ENCODE assay signal across 9 cellular contexts in the genomic region with DNA sequence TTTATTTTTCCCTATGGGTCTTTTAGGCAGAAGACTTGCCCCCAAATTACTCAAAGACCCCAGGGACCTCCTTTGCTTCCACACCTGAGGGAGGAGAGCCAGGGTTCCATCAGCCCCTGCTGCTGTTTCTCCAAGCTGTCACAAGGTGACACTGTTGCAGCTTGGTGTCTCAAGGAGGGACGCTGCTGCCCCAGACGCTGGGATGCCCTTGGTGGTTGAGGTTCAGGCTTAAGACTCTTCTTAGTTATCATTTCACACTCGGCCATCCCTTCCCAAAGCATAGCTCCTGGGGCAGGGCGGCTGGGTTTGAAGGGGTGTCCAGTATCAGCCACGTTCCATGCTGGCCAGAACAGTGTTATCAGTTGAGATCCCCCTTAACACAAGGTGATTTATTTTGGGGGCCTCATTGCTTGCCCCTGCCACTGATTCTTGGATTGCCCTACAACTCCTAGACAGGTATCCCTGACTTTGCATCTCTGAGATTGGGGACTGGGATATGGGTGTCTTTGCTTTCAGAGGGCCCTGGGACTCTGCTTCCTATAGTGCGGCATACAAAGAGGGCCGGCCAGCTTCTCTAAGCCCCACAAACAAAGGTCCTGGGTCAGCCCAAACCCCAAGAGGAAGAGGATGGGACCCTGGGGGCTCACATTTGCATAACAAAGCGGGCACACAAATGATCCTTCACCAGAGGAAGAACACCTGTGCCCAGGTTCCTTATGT. TPM values are rescaled to one million over a fixed set of nuclear protein-coding genes. Genes with fewer than 3 reads are reported as not detected.
DNase-seq lines count a peak whose midpoint lies in the region; ATAC-seq and TF ChIP-seq lines count a peak whose summit lies in the region.
"Had no signal": no experiment of that assay in that cellular context is flagged by ENCODE, and none has a peak within 500 bp of the region (broad histone marks: within the 10 kb centered on the region; RNA-seq: fewer than 3 reads in every experiment).

No MANE protein-coding gene starts in this region.

- H3K9me3 ChIP-seq in PC-9 (ENCODE audit: insufficient read depth, low read depth), result no peaks in the 10 kb centered on the region
- no peaks in the 10 kb centered on the region for H3K9me3 ChIP-seq in heart left ventricle
- H3K9me3 ChIP-seq: thoracic aorta had no signal

- H3K4me3 ChIP-seq in PC-9, result no peak overlapping the region
- no peak overlapping the region for H3K4me3 ChIP-seq in heart left ventricle
- no peak overlapping the region for H3K4me3 ChIP-seq in skeletal muscle cell (ENCODE audit: low read depth, low read length)
- H3K4me3 ChIP-seq: thoracic aorta had no signal

- TF ChIP-seq CTCF in PC-9 (conservative IDR thresholded peaks at IDR 0.05), result peak; percentile 84
- TF ChIP-seq CTCF in heart left ventricle (IDR thresholded peaks at IDR 0.05), result peak; percentile 32 to 92 (median 70)

- H3K4me2 ChIP-seq in PC-9, result no peak overlapping the region

- TF ChIP-seq POLR2A in heart left ventricle (IDR thresholded peaks at IDR 0.05), result no peak

- H2AFZ ChIP-seq in PC-9, result no peak overlapping the region

- CTCF ChIA-PET in PC-9 (lab: Charles Lee), result no interaction called here

- no peaks in the 10 kb centered on the region for H4K20me1 ChIP-seq in PC-9 (ENCODE audit: insufficient read depth)

- POLR2A ChIA-PET in PC-9 (lab: Charles Lee; ENCODE audit: unreplicated experiment), result no interaction called here

- H3K4me1 ChIP-seq in PC-9 (replicated peaks; ENCODE audit: insufficient read depth) (no peaks in the 10 kb centered on the region), heart left ventricle (peaks cover 0 to 8% (median 0%) of the 10 kb centered on the region in 12 donors)

- H3K27ac ChIP-seq in PC-9, result no peak overlapping the region
- no peak overlapping the region for H3K27ac ChIP-seq in heart left ventricle
- H3K27ac ChIP-seq: thoracic aorta had no signal

- WGBS in heart left ventricle, 4 donors, result 42 to 63% (median 54%) methylated on average over 7 to 8 of the region's 8 CpGs

- no peaks in the 10 kb centered on the region for H3K79me2 ChIP-seq in PC-9 (ENCODE audit: low read depth)

- DNase-seq in COR-L47 (lab: John Stamatoyannopoulos, UW) (peak; percentile 36), PC-9 (peak in 1 of 2 experiments; percentile 43), heart left ventricle (peak in 2 of 5 donors; percentile 52 to 58), skeletal muscle cell (ENCODE audit: low read depth) (peak; percentile 16), amniotic stem cell (lab: John Stamatoyannopoulos, UW) (no peak)
- DNase-seq in activated effector memory CD4-positive, alpha-beta T cell treated with anti-CD3 and anti-CD28 coated beads, Interleukin-2, amount 50 U/mL, for 16 hours, result peak; percentile 84

- BruUV-seq in PC-9 (replicated peaks; lab: Mats Ljungman, UMichigan), result no TSS peak

- H3F3A ChIP-seq in PC-9 (ENCODE audit: insufficient read depth, low read depth), result no peaks in the 10 kb centered on the region

- ATAC-seq in GM19324 (IDR thresholded peaks at IDR 0.05; ENCODE audit: low FRiP score, unreplicated experiment) (peak; percentile 64), HG03571 (IDR thresholded peaks at IDR 0.05; ENCODE audit: unreplicated experiment) (peak; percentile 77), heart left ventricle (peak in 3 of 4 donors; percentile 54 to 70 (median 64))

- intact Hi-C loops in PC-9 (cut with micrococcal nuclease; ENCODE audit: unreplicated experiment), result loop anchor here (1.0 kb wide), 2 partner anchors 85 to 150 kb away; no protein-coding TSS in a partner anchor
- intact Hi-C loops in heart left ventricle (cut with DNase I), result loop anchor here in 9 of 10 donors (1.0 to 10.0 kb wide), 7 partner anchors 82 to 152 kb away; a partner anchor contains a TSS

- no peaks in the 10 kb centered on the region for H3K9me2 ChIP-seq in PC-9 (ENCODE audit: insufficient read depth)

- H3K27me3 ChIP-seq in PC-9 (ENCODE audit: insufficient read depth, low read depth) (peaks cover 35% of the 10 kb centered on the region), heart left ventricle (peaks cover 0 to 12% (median 0%) of the 10 kb centered on the region in 9 donors)

- H3K36me3 ChIP-seq in PC-9 (ENCODE audit: low read depth) (no peaks in the 10 kb centered on the region), heart left ventricle (no peaks in the 10 kb centered on the region)
- H3K36me3 ChIP-seq: thoracic aorta had no signal

RNA-seq across cellular contexts. Expression of a gene that starts 22.7 kb away (rescaled TPM):
- not detected in 2 replicates for total RNA-seq in PC-9 (2021)
- total RNA-seq in heart left ventricle, result under 1 TPM in 4 of 9 donors, not detected in 5; 0.08 to 0.36 (median 0.20) TPM
- polyA plus RNA-seq in heart left ventricle, result under 1 TPM in 1 of 2 donors, not detected in 1; 0.03 TPM
- total RNA-seq: thoracic aorta had no signal

RNA-seq across cellular contexts. Expression of a gene that starts 37.6 kb away (rescaled TPM):
- total RNA-seq in PC-9 (2021), result 76.0 and 96.4 TPM in 2 replicates
- 10 to 100 TPM; 23.3 to 36.6 (median 26.5) TPM for total RNA-seq in heart left ventricle
- polyA plus RNA-seq in heart left ventricle, result 10 to 100 TPM; 19.7 to 25.0 TPM
